In genomic region chr6:112153926-112154621, GRCh38 we compare ENCODE assay signal across 10 cellular contexts.
DNase-seq lines count a peak whose midpoint lies in the region; ATAC-seq and TF ChIP-seq lines count a peak whose summit lies in the region.
"Had no signal": no experiment of that assay in that cellular context is flagged by ENCODE, and none has a peak within 500 bp of the region (broad histone marks: within the 10 kb centered on the region; RNA-seq: fewer than 3 reads in every experiment).

No MANE protein-coding gene starts in this region.

- intact Hi-C loops in Calu3 (cut with micrococcal nuclease; ENCODE audit: unreplicated experiment) = no loop called here
- intact Hi-C loops in activated T-helper 2 cell treated with anti-CD3 and anti-CD28 coated beads, Interferon-gamma antibody, Interleukin-2, Interleukin-4, amounts not matched to agents 10 μg/mL and 5 μg/mL and 100 μg/mL, durations not matched to agents 14 hours and 24 hours and 36 hours (cut with micrococcal nuclease) = loop anchor here (5.0 kb wide), 1 partner anchor 37 kb away; no protein-coding TSS in a partner anchor

- no peak for DNase-seq in Calu3
- no peak for DNase-seq in activated T-helper 2 cell treated with anti-CD3 and anti-CD28 coated beads, Interferon-gamma antibody, Interleukin-2, Interleukin-4, amounts not matched to agents 10 μg/mL and 5 μg/mL and 100 μg/mL, durations not matched to agents 14 hours and 24 hours and 36 hours (ENCODE audit: low spot score)
- DNase-seq in kidney tubule cell (ENCODE audit: low spot score) = peak; percentile 61
- no peak for DNase-seq in HAP-1 (ENCODE audit: low spot score in 2 of 2)
- no peak for DNase-seq in endodermal cell
- DNase-seq: NCI-H1105 treated with DMSO at 0.1 percent for 48 hours had no signal

- H3K27ac ChIP-seq in HEK293 (ENCODE audit: extremely low read depth, low read depth, low read length) (no peak overlapping the region), endodermal cell (ENCODE audit: low read depth, low read length) (no peak overlapping the region)

- in situ Hi-C loops in HAP-1 (cut with MboI; ENCODE audit: low sequenced_read_pairs) = loop anchor here (25.0 kb wide), 1 partner anchor 1758 kb away; no protein-coding TSS in a partner anchor

- H3K4me1 Mint-ChIP-seq in Calu3 (ENCODE audit: low read depth, unreplicated experiment) (peaks cover 10% of the 10 kb centered on the region), endodermal cell (peaks cover 6% of the 10 kb centered on the region)
- H3K4me1 Mint-ChIP-seq in activated T-helper 2 cell treated with anti-CD3 and anti-CD28 coated beads, Interferon-gamma antibody, Interleukin-2, Interleukin-4, amounts not matched to agents 10 μg/mL and 5 μg/mL and 100 μg/mL, durations not matched to agents 14 hours and 24 hours and 36 hours (ENCODE audit: low read depth) = peaks cover 21% of the 10 kb centered on the region

- H3K4me3 Mint-ChIP-seq in Calu3 (ENCODE audit: low read depth, unreplicated experiment) (no peak overlapping the region), endodermal cell (no peak overlapping the region)
- no peak overlapping the region for H3K4me3 Mint-ChIP-seq in activated T-helper 2 cell treated with anti-CD3 and anti-CD28 coated beads, Interferon-gamma antibody, Interleukin-2, Interleukin-4, amounts not matched to agents 10 μg/mL and 5 μg/mL and 100 μg/mL, durations not matched to agents 14 hours and 24 hours and 36 hours (ENCODE audit: low read depth)
- H3K4me3 Mint-ChIP-seq: dendritic cell treated with granulocyte-macrophage colony-stimulating factor and Interleukin-4, amounts not matched to agents 40 ng/mL and 50 ng/mL, for 4 days had no signal

- H3K9me3 Mint-ChIP-seq in Calu3 (ENCODE audit: low read depth, unreplicated experiment) (no peaks in the 10 kb centered on the region), endodermal cell (no peaks in the 10 kb centered on the region)
- H3K9me3 Mint-ChIP-seq in activated T-helper 2 cell treated with anti-CD3 and anti-CD28 coated beads, Interferon-gamma antibody, Interleukin-2, Interleukin-4, amounts not matched to agents 10 μg/mL and 5 μg/mL and 100 μg/mL, durations not matched to agents 14 hours and 24 hours and 36 hours = no peaks in the 10 kb centered on the region
- H3K9me3 Mint-ChIP-seq: dendritic cell treated with granulocyte-macrophage colony-stimulating factor and Interleukin-4, amounts not matched to agents 40 ng/mL and 50 ng/mL, for 4 days had no signal

- POLR2A ChIA-PET in HEK293 (lab: Yijun Ruan, JAX) = interaction anchor here (1.2 kb wide), 1 partner anchor 67 kb away, joined by 4 read pairs; the partner anchor contains the start of genes FAM229B and TUBE1

- H3K36me3 ChIP-seq in HEK293 (ENCODE audit: control insufficient read depth in 2 of 2, insufficient read depth in 1 of 2, low read length in 2 of 2) = no peaks in the 10 kb centered on the region
- no peaks in the 10 kb centered on the region for H3K36me3 ChIP-seq in HAP-1 (replicated peaks)
- no peaks in the 10 kb centered on the region for H3K36me3 ChIP-seq in endodermal cell (ENCODE audit: control insufficient read depth, insufficient read depth, low read length)

- no peaks in the 10 kb centered on the region for H3K9me3 ChIP-seq in HEK293 (ENCODE audit: control insufficient read depth, insufficient read depth, low read depth, low read length)
- no peaks in the 10 kb centered on the region for H3K9me3 ChIP-seq in HAP-1
- H3K9me3 ChIP-seq in endodermal cell (ENCODE audit: control insufficient read depth, low read length) = no peaks in the 10 kb centered on the region

- H3K36me3 Mint-ChIP-seq in Calu3 (ENCODE audit: insufficient read depth, unreplicated experiment) (peaks cover 20% of the 10 kb centered on the region), endodermal cell (ENCODE audit: low read depth) (no peaks in the 10 kb centered on the region)
- no peaks in the 10 kb centered on the region for H3K36me3 Mint-ChIP-seq in activated T-helper 2 cell treated with anti-CD3 and anti-CD28 coated beads, Interferon-gamma antibody, Interleukin-2, Interleukin-4, amounts not matched to agents 10 μg/mL and 5 μg/mL and 100 μg/mL, durations not matched to agents 14 hours and 24 hours and 36 hours (ENCODE audit: low read depth)

- H3K4me1 ChIP-seq in HEK293 (ENCODE audit: control insufficient read depth, insufficient read depth, low read length) (no peaks in the 10 kb centered on the region), HAP-1 (no peaks in the 10 kb centered on the region), endodermal cell (ENCODE audit: control insufficient read depth, insufficient read depth, low read length) (no peaks in the 10 kb centered on the region)

- no peak overlapping the region for H3K4me3 ChIP-seq in HEK293 (ENCODE audit: low read depth, low read length)
- no peak overlapping the region for H3K4me3 ChIP-seq in HAP-1
- no peak overlapping the region for H3K4me3 ChIP-seq in endodermal cell (ENCODE audit: low read length)

- H3K27ac Mint-ChIP-seq in Calu3 (ENCODE audit: unreplicated experiment) = peak overlapping the region; percentile 20
- peak overlapping the region; percentile 18 for H3K27ac Mint-ChIP-seq in activated T-helper 2 cell treated with anti-CD3 and anti-CD28 coated beads, Interferon-gamma antibody, Interleukin-2, Interleukin-4, amounts not matched to agents 10 μg/mL and 5 μg/mL and 100 μg/mL, durations not matched to agents 14 hours and 24 hours and 36 hours
- H3K27ac Mint-ChIP-seq in endodermal cell = no peak overlapping the region
- H3K27ac Mint-ChIP-seq: dendritic cell treated with granulocyte-macrophage colony-stimulating factor and Interleukin-4, amounts not matched to agents 40 ng/mL and 50 ng/mL, for 4 days had no signal

- no TSS peak for BruUV-seq in Calu3 (replicated peaks; lab: Mats Ljungman, UMichigan)

- H3K27me3 Mint-ChIP-seq in Calu3 (ENCODE audit: unreplicated experiment) (no peaks in the 10 kb centered on the region), endodermal cell (ENCODE audit: insufficient read depth) (no peaks in the 10 kb centered on the region)
- peaks cover 22% of the 10 kb centered on the region for H3K27me3 Mint-ChIP-seq in activated T-helper 2 cell treated with anti-CD3 and anti-CD28 coated beads, Interferon-gamma antibody, Interleukin-2, Interleukin-4, amounts not matched to agents 10 μg/mL and 5 μg/mL and 100 μg/mL, durations not matched to agents 14 hours and 24 hours and 36 hours (ENCODE audit: low read depth)

- no peak overlapping the region for H3K9ac ChIP-seq in endodermal cell (ENCODE audit: extremely low read depth, low read length, poor library complexity, severe bottlenecking)

- ATAC-seq in GM19455 (IDR thresholded peaks at IDR 0.05; ENCODE audit: unreplicated experiment) (no peak), GM21717 (IDR thresholded peaks at IDR 0.05; ENCODE audit: unreplicated experiment) (no peak)

- no peaks in the 10 kb centered on the region for H3K27me3 ChIP-seq in HAP-1 (ENCODE audit: low read depth)
- H3K27me3 ChIP-seq in endodermal cell (ENCODE audit: control insufficient read depth, insufficient read depth, low read length, poor library complexity, severe bottlenecking) = no peaks in the 10 kb centered on the region

- TF ChIP-seq CTCF in Calu3 (IDR thresholded peaks at IDR 0.05; ENCODE audit: unreplicated experiment) = no peak
- TF ChIP-seq CTCF in HEK293 (tag by site-specific recombination; IDR thresholded peaks at IDR 0.05) = no peak
- TF ChIP-seq CTCF in endodermal cell (conservative IDR thresholded peaks at IDR 0.05) = no peak

- CTCF ChIA-PET in Calu3 (lab: Charles Lee) = no interaction called here
- CTCF ChIA-PET in HEK293 (lab: Yijun Ruan, JAX) = interaction anchor here (1.0 to 1.4 kb wide), 2 partner anchors 9 to 67 kb away, joined by 3 to 8 read pairs; partner anchors contain the start of genes FAM229B and TUBE1

- WGBS in endodermal cell (ENCODE audit: insufficient coverage in 1 of 2, insufficient read length in 1 of 2), 2 experiments = 87 to 94% methylated on average over 4 to 5 of the region's 5 CpGs

TF ChIP-seq in HEK293, 187 proteins besides CTCF, POLR2A, EP300 and RAD21:
- TF ChIP-seq PRDM6 (tag by site-specific recombination; IDR thresholded peaks at IDR 0.05) (0 out of 2 replicates have a peak, but pooled peaks have one; percentile 23), ZNF830 (tag by site-specific recombination; IDR thresholded peaks at IDR 0.05; ENCODE audit: low read depth) (no peak), ZNF629 (tag by site-specific recombination; IDR thresholded peaks at IDR 0.05) (peak; percentile 26; the same call in 1 of the 2 replicates), ZNF664 (tag by site-specific recombination; IDR thresholded peaks at IDR 0.05) (0 out of 2 replicates have a peak, but pooled peaks have one; percentile 51)
- TF ChIP-seq, protein P1, sequence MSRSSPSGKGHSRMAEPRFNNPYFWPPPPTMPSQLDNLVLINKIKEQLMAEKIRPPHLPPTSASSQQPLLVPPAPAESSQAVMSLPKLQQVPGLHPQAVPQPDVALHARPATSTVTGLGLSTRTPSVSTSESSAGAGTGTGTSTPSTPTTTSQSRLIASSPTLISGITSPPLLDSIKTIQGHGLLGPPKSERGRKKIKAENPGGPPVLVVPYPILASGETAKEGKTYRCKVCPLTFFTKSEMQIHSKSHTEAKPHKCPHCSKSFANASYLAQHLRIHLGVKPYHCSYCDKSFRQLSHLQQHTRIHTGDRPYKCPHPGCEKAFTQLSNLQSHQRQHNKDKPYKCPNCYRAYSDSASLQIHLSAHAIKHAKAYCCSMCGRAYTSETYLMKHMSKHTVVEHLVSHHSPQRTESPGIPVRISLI (tag by site-specific recombination; IDR thresholded peaks at IDR 0.05) = peak; percentile 77; the same call in 1 of the 2 replicates
